1 cellular context compared by ENCODE assay signal in genomic region chr12:104637616-104638015, GRCh38.
TF ChIP-seq lines count a peak whose summit lies in the region.

No MANE protein-coding gene starts in this region.

TF ChIP-seq in K562, 482 proteins besides CTCF, POLR2A, EP300 and RAD21:
- TF ChIP-seq NR2C2 (CRISPR knock-in tag; IDR thresholded peaks at IDR 0.05) (no peak), NR2C2 (tag; IDR thresholded peaks at IDR 0.05) (peak; percentile 26), NFE2 (IDR thresholded peaks at IDR 0.05; ENCODE audit: low read depth) (peak; percentile 45)
- TF ChIP-seq, protein P1, sequence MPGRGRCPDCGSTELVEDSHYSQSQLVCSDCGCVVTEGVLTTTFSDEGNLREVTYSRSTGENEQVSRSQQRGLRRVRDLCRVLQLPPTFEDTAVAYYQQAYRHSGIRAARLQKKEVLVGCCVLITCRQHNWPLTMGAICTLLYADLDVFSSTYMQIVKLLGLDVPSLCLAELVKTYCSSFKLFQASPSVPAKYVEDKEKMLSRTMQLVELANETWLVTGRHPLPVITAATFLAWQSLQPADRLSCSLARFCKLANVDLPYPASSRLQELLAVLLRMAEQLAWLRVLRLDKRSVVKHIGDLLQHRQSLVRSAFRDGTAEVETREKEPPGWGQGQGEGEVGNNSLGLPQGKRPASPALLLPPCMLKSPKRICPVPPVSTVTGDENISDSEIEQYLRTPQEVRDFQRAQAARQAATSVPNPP (IDR thresholded peaks at IDR 0.05; ENCODE audit: borderline replicate concordance, insufficient read depth, insufficient read length) = no peak
